In the genomic region with DNA sequence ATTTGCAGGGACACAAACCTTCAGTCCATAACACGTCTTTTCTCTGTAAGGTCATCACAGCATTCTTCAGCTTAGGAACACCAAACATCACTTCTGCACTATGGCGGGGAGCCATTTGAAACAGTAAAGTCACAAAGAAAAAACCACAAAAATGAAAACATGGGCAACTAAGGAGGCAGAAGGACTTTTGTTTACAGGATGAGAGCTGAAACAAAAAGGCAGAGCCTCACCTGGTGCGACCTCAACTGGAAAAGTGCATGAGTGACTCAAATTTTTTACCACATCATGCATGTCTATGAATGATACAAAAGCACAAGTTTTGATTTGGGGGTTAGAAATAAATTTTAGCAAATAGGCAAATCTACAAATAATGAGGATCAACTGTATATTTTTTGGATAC, we compare ENCODE assay signal across 12 cellular contexts.
DNase-seq lines count a peak whose midpoint lies in the region; ATAC-seq and TF ChIP-seq lines count a peak whose summit lies in the region.
"Had no signal": no experiment of that assay in that cellular context is flagged by ENCODE, and none has a peak within 500 bp of the region (broad histone marks: within the 10 kb centered on the region; RNA-seq: fewer than 3 reads in every experiment).

No MANE protein-coding gene starts in this region.

- H3K4me1 ChIP-seq in breast epithelium: no peaks in the 10 kb centered on the region
- H3K4me1 ChIP-seq: lower lobe of right lung had no signal

- peaks cover 11% of the 10 kb centered on the region for H3K36me3 Mint-ChIP-seq in MCF 10A (ENCODE audit: insufficient read depth, unreplicated experiment)
- H3K36me3 Mint-ChIP-seq in stimulated activated memory B cell treated with anti-CD40 and anti-IgM and Interleukin-4, amounts not matched to agents 10 μg/mL and 1 μg/mL and 100 μg/mL, for 72 hours: no peaks in the 10 kb centered on the region

- H3K4me3 ChIP-seq in breast epithelium (no peak overlapping the region), astrocyte of the spinal cord (ENCODE audit: low read depth, low read length) (no peak overlapping the region)
- H3K4me3 ChIP-seq: dorsolateral prefrontal cortex, lower lobe of right lung, stomach had no signal

- DNase-seq in MCF 10A (ENCODE audit: unreplicated experiment) (no peak), breast epithelium (ENCODE audit: low spot score in 2 of 2) (no peak), astrocyte of the spinal cord (ENCODE audit: low read depth, low spot score) (peak; percentile 65), AG20443 (ENCODE audit: low spot score) (no peak), EL (no peak)
- peak; percentile 33 for DNase-seq in activated CD4-positive, alpha-beta T cell treated with anti-CD3 and anti-CD28 coated beads for 48 hours
- DNase-seq: dorsolateral prefrontal cortex, lower lobe of right lung, NCI-H2227 treated with DMSO at 0.1 percent for 48 hours, stomach had no signal

- H3K4me1 Mint-ChIP-seq in MCF 10A (ENCODE audit: insufficient read depth, unreplicated experiment): peaks cover 18% of the 10 kb centered on the region
- peaks cover 34% of the 10 kb centered on the region for H3K4me1 Mint-ChIP-seq in stimulated activated memory B cell treated with anti-CD40 and anti-IgM and Interleukin-4, amounts not matched to agents 10 μg/mL and 1 μg/mL and 100 μg/mL, for 72 hours

- H3K27me3 Mint-ChIP-seq in MCF 10A (ENCODE audit: insufficient read depth, unreplicated experiment): no peaks in the 10 kb centered on the region
- no peaks in the 10 kb centered on the region for H3K27me3 Mint-ChIP-seq in stimulated activated memory B cell treated with anti-CD40 and anti-IgM and Interleukin-4, amounts not matched to agents 10 μg/mL and 1 μg/mL and 100 μg/mL, for 72 hours

- TF ChIP-seq CTCF in MCF 10A (IDR thresholded peaks at IDR 0.05; ENCODE audit: unreplicated experiment) (no peak), breast epithelium (IDR thresholded peaks at IDR 0.05) (no peak), astrocyte of the spinal cord (IDR thresholded peaks at IDR 0.05; ENCODE audit: low read depth, low read length) (no peak)

- H3K27ac ChIP-seq in breast epithelium: no peak overlapping the region
- H3K27ac ChIP-seq: dorsolateral prefrontal cortex, lower lobe of right lung had no signal

- in situ Hi-C loops in astrocyte of the spinal cord (cut with HindIII; ENCODE audit: low sequenced_read_pairs): no loop called here

- no peaks in the 10 kb centered on the region for H3K27me3 ChIP-seq in breast epithelium
- H3K27me3 ChIP-seq: dorsolateral prefrontal cortex, stomach had no signal

- BruUV-seq in MCF 10A (replicated peaks; lab: Mats Ljungman, UMichigan): no TSS peak

- POLR2A ChIA-PET in MCF 10A (lab: Yijun Ruan, JAX): interaction anchor here (0.6 to 1.9 kb wide), 7 partner anchors 9 to 352 kb away, joined by 3 to 13 read pairs (median 6); partner anchors contain the start of gene TNFAIP3

- TF ChIP-seq POLR2A in breast epithelium (IDR thresholded peaks at IDR 0.05): no peak

- H3K36me3 ChIP-seq in breast epithelium: no peaks in the 10 kb centered on the region
- H3K36me3 ChIP-seq: lower lobe of right lung, stomach had no signal

- CTCF ChIA-PET in MCF 10A (lab: Yijun Ruan, JAX): interaction anchor here (0.6 to 2.9 kb wide), 21 partner anchors 8 to 667 kb away, joined by 3 to 25 read pairs (median 6); partner anchors contain the start of gene TNFAIP3

- H3K9me3 Mint-ChIP-seq in MCF 10A (ENCODE audit: unreplicated experiment): no peaks in the 10 kb centered on the region
- H3K9me3 Mint-ChIP-seq in stimulated activated memory B cell treated with anti-CD40 and anti-IgM and Interleukin-4, amounts not matched to agents 10 μg/mL and 1 μg/mL and 100 μg/mL, for 72 hours: peaks cover 4% of the 10 kb centered on the region

- no peak overlapping the region for H3K4me3 Mint-ChIP-seq in MCF 10A (ENCODE audit: unreplicated experiment)
- H3K4me3 Mint-ChIP-seq in stimulated activated memory B cell treated with anti-CD40 and anti-IgM and Interleukin-4, amounts not matched to agents 10 μg/mL and 1 μg/mL and 100 μg/mL, for 72 hours: no peak overlapping the region

- H3K9me3 ChIP-seq in breast epithelium: no peaks in the 10 kb centered on the region
- H3K9me3 ChIP-seq: lower lobe of right lung, stomach had no signal

- intact Hi-C loops in MCF 10A (cut with micrococcal nuclease): no loop called here
- intact Hi-C loops in breast epithelium (cut with DNase I; ENCODE audit: low total_unique reads): no loop called here

- H3K27ac Mint-ChIP-seq in MCF 10A (ENCODE audit: low read depth, unreplicated experiment): peak overlapping the region; percentile 59
- H3K27ac Mint-ChIP-seq in stimulated activated memory B cell treated with anti-CD40 and anti-IgM and Interleukin-4, amounts not matched to agents 10 μg/mL and 1 μg/mL and 100 μg/mL, for 72 hours: peak overlapping the region; percentile 68

- ATAC-seq in stimulated activated memory B cell treated with anti-CD40 and anti-IgM and Interleukin-4, amounts not matched to agents 10 μg/mL and 1 μg/mL and 100 μg/mL, for 72 hours: no peak
- no peak for ATAC-seq in HG02973 (IDR thresholded peaks at IDR 0.05; ENCODE audit: unreplicated experiment)

Comparison
In these comparisons a context has a peak if more than half of its experiments do, and no peak if none do; other contexts are left out.
1. DNase-seq: peak in activated CD4-positive, alpha-beta T cell treated with anti-CD3 and anti-CD28 coated beads for 48 hours (single experiment) and astrocyte of the spinal cord (single experiment); none in MCF 10A (single experiment), breast epithelium (0 of 2), AG20443 (single experiment) and EL (single experiment).